8 cellular contexts compared by ENCODE assay signal in the genomic region with DNA sequence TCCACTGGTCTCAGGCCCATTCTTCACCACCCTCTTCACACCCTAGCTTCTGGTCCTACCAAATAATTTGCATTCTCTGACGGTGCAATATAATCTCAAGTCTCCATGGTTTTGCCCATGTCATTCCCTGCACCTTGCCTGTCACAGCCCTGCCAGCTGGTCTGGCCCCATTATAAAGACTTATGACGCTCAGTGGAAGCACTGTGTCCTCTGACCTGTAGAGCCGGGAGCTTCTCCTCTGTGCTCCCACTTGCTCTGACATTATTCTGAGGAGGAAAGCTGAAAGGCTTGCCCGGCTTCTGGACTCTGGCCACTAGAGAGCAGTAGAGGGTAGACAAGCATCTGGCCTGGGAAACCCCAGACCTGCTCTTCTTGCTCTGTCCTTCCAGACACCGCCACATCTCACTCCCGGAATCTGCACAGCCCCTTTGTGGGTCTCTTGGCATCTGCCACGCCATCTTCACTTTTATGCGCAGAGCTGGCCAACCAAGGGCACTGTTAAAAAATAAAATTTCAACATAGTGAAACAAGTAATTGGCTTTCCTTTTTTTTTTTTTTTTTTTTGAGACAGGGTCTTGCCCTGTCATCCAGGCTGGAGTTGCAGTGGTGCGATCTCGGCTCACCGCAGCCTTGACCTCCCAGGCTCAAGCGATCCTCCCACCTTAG. TPM values are rescaled to one million over a fixed set of nuclear protein-coding genes. Genes with fewer than 3 reads are reported as not detected.
DNase-seq lines count a peak whose midpoint lies in the region; ATAC-seq and TF ChIP-seq lines count a peak whose summit lies in the region.

No MANE protein-coding gene starts in this region.

- ATAC-seq in GM19452 (IDR thresholded peaks at IDR 0.05; ENCODE audit: unreplicated experiment) (peak; percentile 91), HG03520 (IDR thresholded peaks at IDR 0.05; ENCODE audit: unreplicated experiment) (peak; percentile 88), right lobe of liver (peak; percentile 99 to 100 (median 100))

- POLR2A ChIA-PET in activated CD4-positive, alpha-beta T cell treated with anti-CD3 and anti-CD28 coated beads, Interleukin-2, amount 10 ng/mL, durations not matched to agents 7 days and 5 days (lab: Charles Lee), result interaction anchor here (0.5 to 0.6 kb wide), 3 partner anchors 20 to 377 kb away, joined by 3 to 4 read pairs (median 3); no protein-coding TSS in a partner anchor

- no peak overlapping the region for H3K27ac ChIP-seq in right lobe of liver

- H3K4me3 ChIP-seq in right lobe of liver, result no peak overlapping the region

- H3K36me3 ChIP-seq in right lobe of liver, result no peaks in the 10 kb centered on the region

- no peaks in the 10 kb centered on the region for H3K36me3 Mint-ChIP-seq in activated CD4-positive, alpha-beta T cell treated with anti-CD3 and anti-CD28 coated beads, Interleukin-2, amount 10 ng/mL, durations not matched to agents 7 days and 5 days (ENCODE audit: low read depth)

- no peaks in the 10 kb centered on the region for H3K9me3 ChIP-seq in right lobe of liver

- no peaks in the 10 kb centered on the region for H3K9me3 Mint-ChIP-seq in activated CD4-positive, alpha-beta T cell treated with anti-CD3 and anti-CD28 coated beads, Interleukin-2, amount 10 ng/mL, durations not matched to agents 7 days and 5 days

- H3K4me1 ChIP-seq in right lobe of liver, result no peaks in the 10 kb centered on the region

- no peak for TF ChIP-seq POLR2A in right lobe of liver (IDR thresholded peaks at IDR 0.05)

- peak; percentile 84 to 96 (median 94) for TF ChIP-seq CTCF in right lobe of liver (IDR thresholded peaks at IDR 0.05)

- H3K27me3 ChIP-seq in right lobe of liver, result no peaks in the 10 kb centered on the region

- CTCF ChIA-PET in activated CD4-positive, alpha-beta T cell treated with anti-CD3 and anti-CD28 coated beads, Interleukin-2, amount 10 ng/mL, durations not matched to agents 7 days and 5 days (lab: Charles Lee), result interaction anchor here (0.5 to 4.5 kb wide), 45 partner anchors 8 to 518 kb away, joined by 3 to 35 read pairs (median 4); partner anchors contain the start of genes DTL, INTS7, NSL1 and TATDN3

- no peak overlapping the region for H3K4me3 Mint-ChIP-seq in activated CD4-positive, alpha-beta T cell treated with anti-CD3 and anti-CD28 coated beads, Interleukin-2, amount 10 ng/mL, durations not matched to agents 7 days and 5 days

- WGBS in right lobe of liver (ENCODE audit: insufficient coverage, low coverage, low lambda C conversion rate, missing lambda C conversion rate), result 15% methylated on average over 12 of the region's 12 CpGs

- peaks cover 25% of the 10 kb centered on the region for H3K27me3 Mint-ChIP-seq in activated CD4-positive, alpha-beta T cell treated with anti-CD3 and anti-CD28 coated beads, Interleukin-2, amount 10 ng/mL, durations not matched to agents 7 days and 5 days

- intact Hi-C loops in right lobe of liver (cut with DNase I), result loop anchor here in 1 of 2 donors (10.0 kb wide), 1 partner anchor 148 kb away; a partner anchor contains a TSS

- H3K4me1 Mint-ChIP-seq in activated CD4-positive, alpha-beta T cell treated with anti-CD3 and anti-CD28 coated beads, Interleukin-2, amount 10 ng/mL, durations not matched to agents 7 days and 5 days, result peaks cover 25% of the 10 kb centered on the region

- DNase-seq in CMK (ENCODE audit: low read depth), result peak; percentile 64
- DNase-seq in NCI-H748 (lab: John Stamatoyannopoulos, UW; ENCODE audit: unreplicated experiment), result peak; percentile 82
- DNase-seq in activated CD4-positive, alpha-beta T cell treated with anti-CD3 and anti-CD28 coated beads, Interleukin-2, amount 10 ng/mL, durations not matched to agents 7 days and 5 days, result peak; percentile 85
- DNase-seq in dedifferentiated amniotic fluid mesenchymal stem cell (ENCODE audit: extremely low spot score), result peak; percentile 88
- peak; percentile 74 to 85 (median 80) for DNase-seq in right lobe of liver
- peak; percentile 64 for DNase-seq in stimulated activated CD8-positive, alpha-beta memory T cell treated with anti-CD3 and anti-CD28 coated beads, Interleukin-12 subunit alpha, Interleukin-12 subunit beta, amount 100 ng/mL, for 1 hour (ENCODE audit: low read depth)

- peak overlapping the region; percentile 15 for H3K27ac Mint-ChIP-seq in activated CD4-positive, alpha-beta T cell treated with anti-CD3 and anti-CD28 coated beads, Interleukin-2, amount 10 ng/mL, durations not matched to agents 7 days and 5 days

RNA-seq across cellular contexts. Expression of gene NENF, which starts 44.4 kb away (rescaled TPM):
- 10 to 100 TPM; 28.3 to 29.3 TPM for total RNA-seq in activated CD4-positive, alpha-beta T cell treated with anti-CD3 and anti-CD28 coated beads, Interleukin-2, amount 10 ng/mL, durations not matched to agents 7 days and 5 days
- total RNA-seq in right lobe of liver, result 10 to 100 TPM; 23.0 to 49.0 (median 27.9) TPM
